Comparison of ENCODE assay signal across 17 cellular contexts in genomic region chr3:178676942-178677606, GRCh38.
A peak's percentile ranks its signal among the peaks of the same experiment; 100 is the strongest.
DNase-seq lines count a peak whose midpoint lies in the region; ATAC-seq lines count a peak whose summit lies in the region.
"Had no signal": no experiment of that assay in that cellular context is flagged by ENCODE, and none has a peak within 500 bp of the region (broad histone marks: within the 10 kb centered on the region; RNA-seq: fewer than 3 reads in every experiment).

No MANE protein-coding gene starts in this region.

- H3K4me3 ChIP-seq in BLaER1 treated with 17β-estradiol and CSF1 and Interleukin-3, amounts not matched to agents 10 nM and 100 nM: no peak overlapping the region
- no peak overlapping the region for H3K4me3 ChIP-seq in naive thymus-derived CD4-positive, alpha-beta T cell (ENCODE audit: low read length)

- H3K4me1 ChIP-seq in BLaER1 treated with 17β-estradiol and CSF1 and Interleukin-3, amounts not matched to agents 10 nM and 100 nM: peaks cover 0 to 40% (median 27%) of the 10 kb centered on the region in 10 experiments; a peak in 15 of 20 replicates
- no peaks in the 10 kb centered on the region for H3K4me1 ChIP-seq in naive thymus-derived CD4-positive, alpha-beta T cell (ENCODE audit: control insufficient read depth in 2 of 2, insufficient read depth in 2 of 2, low read length in 2 of 2)

- intact Hi-C loops in naive thymus-derived CD4-positive, alpha-beta T cell (cut with micrococcal nuclease): no loop called here

- no peaks in the 10 kb centered on the region for H3K27me3 ChIP-seq in BLaER1 treated with 17β-estradiol and CSF1 and Interleukin-3, amounts not matched to agents 10 nM and 100 nM
- H3K27me3 ChIP-seq in naive thymus-derived CD4-positive, alpha-beta T cell (ENCODE audit: control insufficient read depth in 2 of 2, insufficient read depth in 2 of 2, low read length in 2 of 2): no peaks in the 10 kb centered on the region

- H3K27ac Mint-ChIP-seq in naive thymus-derived CD4-positive, alpha-beta T cell: no peak overlapping the region
- H3K27ac Mint-ChIP-seq: activated T-cell treated with anti-CD3 and anti-CD28 coated beads, Interleukin-2, amount 50 U/mL, for 24 hours; WTC11 had no signal

- H3K9ac ChIP-seq in BLaER1 treated with 17β-estradiol and CSF1 and Interleukin-3, amounts not matched to agents 10 nM and 100 nM: no peak overlapping the region

- DNase-seq in naive thymus-derived CD4-positive, alpha-beta T cell: no peak
- no peak for DNase-seq in NCI-H446 (lab: John Stamatoyannopoulos, UW)
- DNase-seq in RKO (ENCODE audit: low spot score): no peak
- DNase-seq: ACHN; activated T-cell treated with anti-CD3 and anti-CD28 coated beads, Interleukin-2, amount 50 U/mL, for 24 hours; EL; GOT3; KBM-7; SHP77 had no signal

- no peaks in the 10 kb centered on the region for H3K4me1 Mint-ChIP-seq in naive thymus-derived CD4-positive, alpha-beta T cell

- no peaks in the 10 kb centered on the region for H3K36me3 Mint-ChIP-seq in naive thymus-derived CD4-positive, alpha-beta T cell
- H3K36me3 Mint-ChIP-seq: WTC11 had no signal

- peak overlapping the region in 10 of 11 experiments; percentile 11 to 66 (median 48); a peak in 19 of 22 replicates for H3K4me2 ChIP-seq in BLaER1 treated with 17β-estradiol and CSF1 and Interleukin-3, amounts not matched to agents 10 nM and 100 nM

- ATAC-seq in GM19035 (IDR thresholded peaks at IDR 0.05; ENCODE audit: unreplicated experiment): peak; percentile 61
- ATAC-seq in HG02571 (IDR thresholded peaks at IDR 0.05; ENCODE audit: unreplicated experiment): peak; percentile 70
- ATAC-seq in HG03432 (IDR thresholded peaks at IDR 0.05; ENCODE audit: unreplicated experiment): peak; percentile 77
- ATAC-seq in naive thymus-derived CD4-positive, alpha-beta T cell: no peak
- no peak for ATAC-seq in HG03280 (IDR thresholded peaks at IDR 0.05; ENCODE audit: unreplicated experiment)
- ATAC-seq: sciatic nerve, WTC11 had no signal

- CTCF ChIA-PET in naive thymus-derived CD4-positive, alpha-beta T cell (lab: Charles Lee): no interaction called here

- no peaks in the 10 kb centered on the region for H4K20me1 ChIP-seq in BLaER1 treated with 17β-estradiol and CSF1 and Interleukin-3, amounts not matched to agents 10 nM and 100 nM

- no peak overlapping the region for H3K27ac ChIP-seq in BLaER1 treated with 17β-estradiol and CSF1 and Interleukin-3, amounts not matched to agents 10 nM and 100 nM
- H3K27ac ChIP-seq in naive thymus-derived CD4-positive, alpha-beta T cell (ENCODE audit: low read depth, low read length): no peak overlapping the region
- H3K27ac ChIP-seq: epithelial cell of prostate had no signal

- H3K36me3 ChIP-seq in BLaER1 treated with 17β-estradiol and CSF1 and Interleukin-3, amounts not matched to agents 10 nM and 100 nM: no peaks in the 10 kb centered on the region
- no peaks in the 10 kb centered on the region for H3K36me3 ChIP-seq in naive thymus-derived CD4-positive, alpha-beta T cell (ENCODE audit: control insufficient read depth in 2 of 3, insufficient read depth in 3 of 3, low read length in 3 of 3)

- H3K4me3 Mint-ChIP-seq in naive thymus-derived CD4-positive, alpha-beta T cell: no peak overlapping the region
- H3K4me3 Mint-ChIP-seq: activated T-cell treated with anti-CD3 and anti-CD28 coated beads, Interleukin-2, amount 50 U/mL, for 24 hours; WTC11 had no signal

- peaks cover 0 to 33% (median 0%) of the 10 kb centered on the region in 5 donors for H3K27me3 Mint-ChIP-seq in naive thymus-derived CD4-positive, alpha-beta T cell

- POLR2A ChIA-PET in naive thymus-derived CD4-positive, alpha-beta T cell (lab: Charles Lee): no interaction called here

- peaks cover 0 to 9% (median 4%) of the 10 kb centered on the region in 11 experiments; a peak in 10 of 22 replicates for H3K9me3 ChIP-seq in BLaER1 treated with 17β-estradiol and CSF1 and Interleukin-3, amounts not matched to agents 10 nM and 100 nM (replicated peaks in 1 of 11)
- H3K9me3 ChIP-seq in naive thymus-derived CD4-positive, alpha-beta T cell (ENCODE audit: control insufficient read depth in 2 of 3, low read length in 3 of 3): no peaks in the 10 kb centered on the region

- peaks cover 0 to 2% (median 0%) of the 10 kb centered on the region in 11 donors for H3K9me3 Mint-ChIP-seq in naive thymus-derived CD4-positive, alpha-beta T cell
- H3K9me3 Mint-ChIP-seq: WTC11 had no signal

Comparison
In these comparisons a context has a peak if more than half of its experiments do, and no peak if none do; other contexts are left out.
1. ATAC-seq: peak in GM19035 (single experiment), HG02571 (single experiment) and HG03432 (single experiment); none in naive thymus-derived CD4-positive, alpha-beta T cell (single experiment) and HG03280 (single experiment).